In the genomic region with DNA sequence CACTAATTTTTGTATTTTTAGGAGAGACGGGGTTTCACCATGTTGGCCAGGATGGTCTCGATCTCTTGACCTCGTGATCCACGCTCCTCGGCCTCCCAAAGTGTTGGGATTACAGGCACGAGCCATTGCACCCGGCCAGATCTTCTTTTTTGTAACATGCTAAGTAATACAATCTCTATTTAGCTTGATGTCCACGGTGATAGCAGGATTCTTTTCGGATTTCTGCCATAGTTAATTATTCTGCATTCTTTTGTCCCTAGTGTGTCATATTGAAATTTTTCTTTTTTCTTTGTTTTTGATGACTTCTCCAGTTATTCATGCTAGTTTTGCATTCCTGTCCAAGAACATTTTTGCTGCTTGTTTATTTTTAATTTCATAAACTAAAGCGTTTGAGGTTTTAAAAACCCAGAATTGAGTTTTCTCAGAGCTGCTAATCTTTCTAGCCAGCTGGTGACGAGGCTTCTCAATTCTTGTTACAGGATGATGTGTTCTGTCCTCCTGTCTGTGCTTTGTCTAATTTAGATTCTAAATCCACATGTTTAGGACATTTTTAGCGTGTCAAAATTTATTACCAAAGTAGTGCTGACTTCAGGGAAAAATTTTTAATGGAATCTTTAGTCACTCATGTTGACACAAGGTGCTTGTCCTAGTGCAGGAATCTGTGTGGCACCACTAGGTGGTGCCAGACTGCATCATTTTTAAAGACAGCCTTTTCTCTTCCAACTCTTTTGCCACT, we compare ENCODE assay signal across 8 cellular contexts. TPM values are rescaled to one million over a fixed set of nuclear protein-coding genes. Genes with fewer than 3 reads are reported as not detected.
DNase-seq lines count a peak whose midpoint lies in the region; ATAC-seq, FAIRE-seq and TF ChIP-seq lines count a peak whose summit lies in the region.

No MANE protein-coding gene starts in this region.

- TF ChIP-seq CTCF in 22Rv1 (IDR thresholded peaks at IDR 0.05) = peak; percentile 97

- H3K27ac ChIP-seq in 22Rv1 = no peak overlapping the region

- peak; percentile 55 for DNase-seq in NCI-H1694 treated with DMSO at 0.1 percent for 48 hours (lab: John Stamatoyannopoulos, UW)
- DNase-seq in activated CD4-positive, alpha-beta T cell treated with anti-CD3 and anti-CD28 coated beads for 4 hours = peak; percentile 29 to 34
- peak in 6 of 10 donors; percentile 16 to 38 (median 32) for DNase-seq in naive thymus-derived CD8-positive, alpha-beta T cell
- DNase-seq in ecto neural progenitor cell (ENCODE audit: low spot score) = no peak

- peak overlapping the region in 4 of 10 donors; percentile 11 to 51 (median 34) for H3K4me3 Mint-ChIP-seq in naive thymus-derived CD8-positive, alpha-beta T cell

- POLR2A ChIA-PET in naive thymus-derived CD8-positive, alpha-beta T cell (lab: Charles Lee) = interaction anchor here (0.7 kb wide), 1 partner anchor 650 kb away, joined by 3 read pairs; no protein-coding TSS in a partner anchor

- ATAC-seq in esophagus mucosa (peak; percentile 60), GM19455 (IDR thresholded peaks at IDR 0.05; ENCODE audit: unreplicated experiment) (no peak)
- ATAC-seq in naive thymus-derived CD8-positive, alpha-beta T cell = peak; percentile 45 to 46

- peak overlapping the region; percentile 6 to 92 (median 86) for H3K27ac Mint-ChIP-seq in naive thymus-derived CD8-positive, alpha-beta T cell

- H3K36me3 Mint-ChIP-seq in naive thymus-derived CD8-positive, alpha-beta T cell = peaks cover 0 to 7% (median 0%) of the 10 kb centered on the region in 3 donors

- H3K27me3 Mint-ChIP-seq in naive thymus-derived CD8-positive, alpha-beta T cell = no peaks in the 10 kb centered on the region

- peak; percentile 97 for FAIRE-seq in G401.6 (lab: Jason Lieb, UNC)

- peaks cover 34 to 83% (median 73%) of the 10 kb centered on the region in 4 donors for H3K4me1 Mint-ChIP-seq in naive thymus-derived CD8-positive, alpha-beta T cell

- H3K9me3 Mint-ChIP-seq in naive thymus-derived CD8-positive, alpha-beta T cell = no peaks in the 10 kb centered on the region

RNA-seq across cellular contexts. Expression of gene NF2, which starts 21.8 kb away (rescaled TPM):
- total RNA-seq in esophagus mucosa = 32.3 TPM
- 10 to 100 TPM; 23.6 to 25.4 TPM for total RNA-seq in naive thymus-derived CD8-positive, alpha-beta T cell
- polyA plus RNA-seq in naive thymus-derived CD8-positive, alpha-beta T cell = 10 to 100 TPM; 15.3 to 16.8 (median 15.5) TPM

RNA-seq across cellular contexts. Expression of gene NIPSNAP1, which starts 44.3 kb away (rescaled TPM):
- 39.0 TPM for total RNA-seq in esophagus mucosa
- 10 to 100 TPM; 43.4 to 46.1 TPM for total RNA-seq in naive thymus-derived CD8-positive, alpha-beta T cell
- polyA plus RNA-seq in naive thymus-derived CD8-positive, alpha-beta T cell = 10 to 100 TPM; 58.9 to 62.8 (median 59.6) TPM
